ENCODE assay signal across 9 cellular contexts in genomic region chr12:22631863-22632463, GRCh38. TPM values are rescaled to one million over a fixed set of nuclear protein-coding genes. Genes with fewer than 3 reads are reported as not detected.
DNase-seq lines count a peak whose midpoint lies in the region; ATAC-seq, FAIRE-seq and TF ChIP-seq lines count a peak whose summit lies in the region.
"Had no signal": no experiment of that assay in that cellular context is flagged by ENCODE, and none has a peak within 500 bp of the region (broad histone marks: within the 10 kb centered on the region; RNA-seq: fewer than 3 reads in every experiment).

No MANE protein-coding gene starts in this region.

- H4K20me1 ChIP-seq in GM12878 (ENCODE audit: control insufficient read depth, insufficient read depth): 0 out of 2 replicates have a peak, but pooled peaks cover 2% of the 10 kb centered on the region

- CTCF ChIA-PET in GM12878 (lab: Yijun Ruan, JAX): interaction anchor here (1.2 kb wide), 2 partner anchors 173 to 174 kb away, joined by 4 to 5 read pairs; no protein-coding TSS in a partner anchor

- in situ Hi-C loops in GM12878 (cut with MboI): no loop called here

- no peaks in the 10 kb centered on the region for H3K4me1 ChIP-seq in GM12878 (ENCODE audit: control insufficient read depth, insufficient read depth, low read length)

- DNase-seq in CD1c-positive myeloid dendritic cell (ENCODE audit: extremely low spot score) (peak; percentile 51), HTR-8/SVneo (ENCODE audit: insufficient read length, low spot score) (peak; percentile 52), GM12878 (ENCODE audit: low read depth, low spot score) (no peak), medulla oblongata (ENCODE audit: extremely low spot score) (peak; percentile 36), inferior parietal cortex (ENCODE audit: extremely low spot score) (no peak), iPS-NIHi11 (ENCODE audit: low spot score) (no peak), HPDE6-E6E7 (ENCODE audit: extremely low spot score) (no peak), SHP77 (lab: John Stamatoyannopoulos, UW) (no peak)

- no peak overlapping the region for H3K9ac ChIP-seq in GM12878 (ENCODE audit: control insufficient read depth, insufficient read depth, low read length)

- H3K79me2 ChIP-seq in GM12878 (ENCODE audit: control insufficient read depth, insufficient read depth, low read length): peaks cover 90% of the 10 kb centered on the region

- peak; percentile 18; the same call in 2 of the 3 replicates for ATAC-seq in GM12878
- ATAC-seq: sciatic nerve had no signal

- H3K27me3 ChIP-seq in GM12878 (replicated peaks in 1 of 2; ENCODE audit: control insufficient read depth in 2 of 2, insufficient read depth in 2 of 2, low read length in 1 of 2): no peaks in the 10 kb centered on the region

- no peak overlapping the region for H2AFZ ChIP-seq in GM12878 (ENCODE audit: control insufficient read depth, low read depth, low read length)

- intact Hi-C loops in GM12878 (cut with micrococcal nuclease; ENCODE audit: unreplicated experiment): loop anchor here (1.0 to 5.0 kb wide), 3 partner anchors 89 to 155 kb away; no protein-coding TSS in a partner anchor

- FAIRE-seq in HTR-8/SVneo (lab: Jason Lieb, UNC): no peak
- FAIRE-seq in GM12878 (lab: Jason Lieb, UNC): no peak

- no peak overlapping the region for H3K27ac ChIP-seq in GM12878 (ENCODE audit: control insufficient read depth, insufficient read depth)

- BruUV-seq in GM12878 (replicated peaks; lab: Mats Ljungman, UMichigan): no TSS peak

- POLR2A ChIA-PET in GM12878 (lab: Charles Lee): no interaction called here

- SMC1A ChIA-PET in GM12878 (lab: Charles Lee; ENCODE audit: uncharacterized antibody, unreplicated experiment): no interaction called here

- H3K4me2 ChIP-seq in GM12878 (ENCODE audit: control insufficient read depth, insufficient read depth): no peak overlapping the region

- TF ChIP-seq CTCF in GM12878 (IDR thresholded peaks at IDR 0.05 in 2 of 3, conservative IDR thresholded peaks at IDR 0.05 in 1 of 3; ENCODE audit: control insufficient read depth in 2 of 3, extremely low read depth in 1 of 3, insufficient read depth in 1 of 3, low read depth in 3 of 3, low read length in 3 of 3): peak; percentile 38 to 52 (median 51); a peak in 5 of 6 replicates

- no peak for TF ChIP-seq POLR2A in GM12878 (IDR thresholded peaks at IDR 0.05; ENCODE audit: low read depth, low read length)

- RAD21 ChIA-PET in GM12878 (lab: Charles Lee; ENCODE audit: unreplicated experiment): interaction anchor here (1.0 to 1.1 kb wide), 2 partner anchors 103 to 117 kb away, joined by 3 to 4 read pairs; no protein-coding TSS in a partner anchor

- WGBS in GM12878 (ENCODE audit: insufficient coverage, insufficient replicate concordance, low lambda C conversion rate, missing lambda C conversion rate): 81% methylated on average over 3 of the region's 3 CpGs

- TF ChIP-seq RAD21 in GM12878 (IDR thresholded peaks at IDR 0.05; ENCODE audit: insufficient read depth, low read depth, low read length): peak; percentile 52

- H3K9me3 ChIP-seq in GM12878 (replicated peaks; ENCODE audit: control insufficient read depth, insufficient read depth, low read length): no peaks in the 10 kb centered on the region

- H3K36me3 ChIP-seq in GM12878 (ENCODE audit: control insufficient read depth in 2 of 2, insufficient read depth in 2 of 2, low read length in 1 of 2): peaks cover 0 to 12% of the 10 kb centered on the region in 2 experiments; a peak in 1 of 4 replicates

- no peak for TF ChIP-seq EP300 in GM12878 (IDR thresholded peaks at IDR 0.05; ENCODE audit: borderline replicate concordance in 1 of 2, control insufficient read depth in 1 of 2, low read depth in 2 of 2, low read length in 2 of 2)

- H3K4me3 ChIP-seq in GM12878: no peak overlapping the region

TF ChIP-seq in GM12878, 131 proteins besides CTCF, POLR2A, EP300 and RAD21:
- TF ChIP-seq ZNF24 (IDR thresholded peaks at IDR 0.05): no peak
- no peak for TF ChIP-seq FOXK2 (IDR thresholded peaks at IDR 0.05)
- TF ChIP-seq SMC3 (IDR thresholded peaks at IDR 0.05; ENCODE audit: borderline replicate concordance, low read length): peak; percentile 24; the same call in 1 of the 2 replicates
- TF ChIP-seq ZNF384 (IDR thresholded peaks at IDR 0.05; ENCODE audit: borderline replicate concordance, low read depth, low read length): peak; percentile 83
- no peak for TF ChIP-seq E4F1 (IDR thresholded peaks at IDR 0.05; ENCODE audit: borderline replicate concordance, partially characterized antibody)
- TF ChIP-seq SMAD1 (IDR thresholded peaks at IDR 0.05; ENCODE audit: low read depth, partially characterized antibody): no peak
- no peak for TF ChIP-seq CHD2 (IDR thresholded peaks at IDR 0.05; ENCODE audit: borderline replicate concordance, low read depth, low read length)
- no peak for TF ChIP-seq MAX (IDR thresholded peaks at IDR 0.05; ENCODE audit: low read depth, low read length)

RNA-seq across cellular contexts. Expression of gene ETNK1, which starts 7.0 kb away (rescaled TPM):
- 273 TPM in 2 replicates for total RNA-seq in GM12878 (2013; cell fraction: nucleolus; rRNA removed)
- total RNA-seq in GM12878 (2014; rRNA removed) (32.9 and 35.7 TPM in 2 replicates), GM12878 (2014; rRNA removed; fragmentation: Illumina TruSeq; extraction: Trizol) (35.6 and 41.4 TPM in 2 replicates), GM12878 (2021) (55.6 and 69.4 TPM in 2 replicates)
- 9.5 TPM for polyA plus RNA-seq in GM12878 (2011; ENCODE audit: low read depth)
- polyA plus RNA-seq in GM12878 (2011; rRNA removed) (38.9 and 69.8 TPM in 2 replicates), GM12878 (2014; fragmentation: Illumina TruSeq; extraction: Trizol) (22.3 and 26.9 TPM in 2 replicates), GM12878 (2014; fragmentation: Nextera tagmentation; extraction: Ambion mirVana) (10 to 100 TPM; 12.3 to 16.3 TPM), GM12878 (2014; rRNA removed) (12.3 and 15.2 TPM in 2 replicates), GM12878 (2016; fragmentation: Nextera tagmentation; extraction: Ambion mirVana) (10 to 100 TPM; 44.8 to 47.5 TPM)
- polyA plus RNA-seq in GM12878 (2011; cell fraction: cytosol; rRNA removed): 19.7 and 20.9 TPM in 2 replicates
- polyA plus RNA-seq in GM12878 (2011; cell fraction: nucleus; rRNA removed): 69.7 and 82.9 TPM in 2 replicates
- 20.0 and 23.5 TPM in 2 replicates for polyA plus RNA-seq in GM12878 (2012)
- polyA minus RNA-seq in GM12878 (2011; rRNA and poly(A)+ RNA removed): 170 and 178 TPM in 2 replicates
- polyA minus RNA-seq in GM12878 (2011; cell fraction: cytosol; rRNA and poly(A)+ RNA removed): 83.8 and 99.2 TPM in 2 replicates
- polyA minus RNA-seq in GM12878 (2011; cell fraction: nucleus; rRNA and poly(A)+ RNA removed): 225 and 375 TPM in 2 replicates

Comparison
In these comparisons a context has a peak if more than half of its experiments do, and no peak if none do; other contexts are left out.
1. DNase-seq: peak in CD1c-positive myeloid dendritic cell (single experiment), HTR-8/SVneo (single experiment) and medulla oblongata (single experiment); none in GM12878 (single experiment), inferior parietal cortex (single experiment), iPS-NIHi11 (single experiment), HPDE6-E6E7 (single experiment) and SHP77 (0 of 2).